Comparison of ENCODE assay signal across 1 cellular context in the genomic region with DNA sequence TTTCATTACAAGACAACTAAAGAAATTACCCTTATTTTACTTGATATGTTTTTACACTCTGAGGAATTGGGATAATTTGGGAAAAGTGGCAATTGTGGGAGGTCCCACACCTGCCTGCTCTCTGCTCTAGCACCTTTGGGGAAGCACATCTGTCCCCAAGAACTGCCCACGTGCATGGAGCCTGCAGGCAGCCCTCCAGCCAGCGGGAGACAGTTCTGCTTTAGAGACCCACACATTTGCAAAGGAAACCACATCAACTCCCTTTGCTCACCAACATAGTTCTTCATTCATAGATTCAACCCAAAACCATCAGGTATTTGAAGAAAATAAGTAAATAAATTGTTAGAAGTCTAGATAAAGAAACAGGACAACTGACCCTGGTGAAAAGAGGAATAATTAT.
A peak's percentile ranks its signal among the peaks of the same experiment; 100 is the strongest.
TF ChIP-seq lines count a peak whose summit lies in the region.

No MANE protein-coding gene starts in this region.

TF ChIP-seq in GM12878, 131 proteins besides CTCF, POLR2A, EP300 and RAD21 (continued from another document):
- 0 out of 2 replicates have a peak, but pooled peaks have one; percentile 34 for TF ChIP-seq CHD2 (IDR thresholded peaks at IDR 0.05; ENCODE audit: borderline replicate concordance, low read depth, low read length)
- no peak for TF ChIP-seq PRDM15 (CRISPR knock-in tag; IDR thresholded peaks at IDR 0.05)
- TF ChIP-seq, protein P1, sequence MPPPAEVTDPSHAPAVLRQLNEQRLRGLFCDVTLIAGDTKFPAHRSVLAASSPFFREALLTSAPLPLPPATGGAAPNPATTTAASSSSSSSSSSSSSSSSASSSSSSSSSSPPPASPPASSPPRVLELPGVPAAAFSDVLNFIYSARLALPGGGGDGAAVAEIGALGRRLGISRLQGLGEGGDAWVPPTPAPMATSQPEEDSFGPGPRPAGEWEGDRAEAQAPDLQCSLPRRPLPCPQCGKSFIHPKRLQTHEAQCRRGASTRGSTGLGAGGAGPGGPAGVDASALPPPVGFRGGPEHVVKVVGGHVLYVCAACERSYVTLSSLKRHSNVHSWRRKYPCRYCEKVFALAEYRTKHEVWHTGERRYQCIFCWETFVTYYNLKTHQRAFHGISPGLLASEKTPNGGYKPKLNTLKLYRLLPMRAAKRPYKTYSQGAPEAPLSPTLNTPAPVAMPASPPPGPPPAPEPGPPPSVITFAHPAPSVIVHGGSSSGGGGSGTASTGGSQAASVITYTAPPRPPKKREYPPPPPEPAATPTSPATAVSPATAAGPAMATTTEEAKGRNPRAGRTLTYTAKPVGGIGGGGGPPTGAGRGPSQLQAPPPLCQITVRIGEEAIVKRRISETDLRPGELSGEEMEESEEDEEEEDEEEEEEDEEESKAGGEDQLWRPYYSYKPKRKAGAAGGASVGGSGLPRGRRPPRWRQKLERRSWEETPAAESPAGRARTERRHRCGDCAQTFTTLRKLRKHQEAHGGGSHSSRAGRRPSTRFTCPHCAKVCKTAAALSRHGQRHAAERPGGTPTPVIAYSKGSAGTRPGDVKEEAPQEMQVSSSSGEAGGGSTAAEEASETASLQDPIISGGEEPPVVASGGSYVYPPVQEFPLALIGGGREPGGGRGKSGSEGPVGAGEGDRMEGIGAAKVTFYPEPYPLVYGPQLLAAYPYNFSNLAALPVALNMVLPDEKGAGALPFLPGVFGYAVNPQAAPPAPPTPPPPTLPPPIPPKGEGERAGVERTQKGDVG (CRISPR knock-in tag; IDR thresholded peaks at IDR 0.05), result no peak
- no peak for TF ChIP-seq BCL3 (IDR thresholded peaks at IDR 0.05; ENCODE audit: borderline replicate concordance, insufficient read depth, low read depth, low read length, poor library complexity, severe bottlenecking)
- TF ChIP-seq KAT2A (conservative IDR thresholded peaks at IDR 0.05; ENCODE audit: control insufficient read depth, low read depth, low read length), result no peak
- no peak for TF ChIP-seq SIN3A (IDR thresholded peaks at IDR 0.05; ENCODE audit: low read depth, low read length)
- TF ChIP-seq CUX1 (IDR thresholded peaks at IDR 0.05; ENCODE audit: insufficient replicate concordance, low read depth, low read length), result peak; percentile 53
- TF ChIP-seq EGR1 (IDR thresholded peaks at IDR 0.05; ENCODE audit: borderline replicate concordance in 1 of 2, low read depth in 2 of 2, low read length in 2 of 2), result no peak
- TF ChIP-seq, protein P2, sequence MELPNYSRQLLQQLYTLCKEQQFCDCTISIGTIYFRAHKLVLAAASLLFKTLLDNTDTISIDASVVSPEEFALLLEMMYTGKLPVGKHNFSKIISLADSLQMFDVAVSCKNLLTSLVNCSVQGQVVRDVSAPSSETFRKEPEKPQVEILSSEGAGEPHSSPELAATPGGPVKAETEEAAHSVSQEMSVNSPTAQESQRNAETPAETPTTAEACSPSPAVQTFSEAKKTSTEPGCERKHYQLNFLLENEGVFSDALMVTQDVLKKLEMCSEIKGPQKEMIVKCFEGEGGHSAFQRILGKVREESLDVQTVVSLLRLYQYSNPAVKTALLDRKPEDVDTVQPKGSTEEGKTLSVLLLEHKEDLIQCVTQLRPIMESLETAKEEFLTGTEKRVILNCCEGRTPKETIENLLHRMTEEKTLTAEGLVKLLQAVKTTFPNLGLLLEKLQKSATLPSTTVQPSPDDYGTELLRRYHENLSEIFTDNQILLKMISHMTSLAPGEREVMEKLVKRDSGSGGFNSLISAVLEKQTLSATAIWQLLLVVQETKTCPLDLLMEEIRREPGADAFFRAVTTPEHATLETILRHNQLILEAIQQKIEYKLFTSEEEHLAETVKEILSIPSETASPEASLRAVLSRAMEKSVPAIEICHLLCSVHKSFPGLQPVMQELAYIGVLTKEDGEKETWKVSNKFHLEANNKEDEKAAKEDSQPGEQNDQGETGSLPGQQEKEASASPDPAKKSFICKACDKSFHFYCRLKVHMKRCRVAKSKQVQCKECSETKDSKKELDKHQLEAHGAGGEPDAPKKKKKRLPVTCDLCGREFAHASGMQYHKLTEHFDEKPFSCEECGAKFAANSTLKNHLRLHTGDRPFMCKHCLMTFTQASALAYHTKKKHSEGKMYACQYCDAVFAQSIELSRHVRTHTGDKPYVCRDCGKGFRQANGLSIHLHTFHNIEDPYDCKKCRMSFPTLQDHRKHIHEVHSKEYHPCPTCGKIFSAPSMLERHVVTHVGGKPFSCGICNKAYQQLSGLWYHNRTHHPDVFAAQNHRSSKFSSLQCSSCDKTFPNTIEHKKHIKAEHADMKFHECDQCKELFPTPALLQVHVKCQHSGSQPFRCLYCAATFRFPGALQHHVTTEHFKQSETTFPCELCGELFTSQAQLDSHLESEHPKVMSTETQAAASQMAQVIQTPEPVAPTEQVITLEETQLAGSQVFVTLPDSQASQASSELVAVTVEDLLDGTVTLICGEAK (IDR thresholded peaks at IDR 0.05; ENCODE audit: borderline replicate concordance), result no peak
- peak; percentile 76 for TF ChIP-seq RUNX3 (IDR thresholded peaks at IDR 0.05; ENCODE audit: low read length)
